ENCODE assay signal across 8 cellular contexts in the genomic region with DNA sequence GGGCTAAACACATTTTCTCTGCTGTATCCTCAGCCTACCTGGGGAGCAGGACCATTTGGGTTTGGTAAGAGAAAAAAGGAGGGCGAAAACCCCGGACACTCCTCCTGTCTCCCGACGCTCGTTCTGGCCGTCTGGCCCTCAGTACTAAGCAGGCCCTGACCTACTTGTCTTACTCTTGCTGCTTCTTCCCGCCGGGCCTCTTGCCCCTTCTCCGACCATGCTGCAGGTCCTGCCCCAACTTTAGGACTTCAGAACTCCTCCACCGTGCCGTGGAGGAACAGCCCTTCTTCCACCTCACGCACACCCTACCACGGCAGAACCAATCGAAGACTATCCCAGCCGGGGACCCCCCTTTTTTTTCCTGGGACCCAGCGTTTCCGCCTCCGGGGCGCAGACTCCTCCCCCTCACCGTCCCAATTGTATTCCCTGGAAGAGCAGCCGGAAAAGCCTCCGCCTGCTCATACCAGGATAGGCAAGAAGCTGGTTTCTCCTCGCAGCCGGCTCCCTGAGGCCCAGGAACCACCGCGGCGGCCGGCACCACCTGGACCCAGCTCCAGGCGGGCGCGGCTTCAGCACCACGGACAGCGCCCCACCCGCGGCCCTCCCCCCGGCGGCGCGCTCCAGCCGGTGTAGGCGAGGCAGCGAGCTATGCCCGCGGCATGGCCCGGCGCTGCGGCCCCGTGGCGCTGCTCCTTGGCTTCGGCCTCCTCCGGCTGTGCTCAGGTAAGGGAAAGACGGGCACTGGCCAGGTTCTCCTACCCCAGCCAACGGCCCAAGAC.
DNase-seq lines count a peak whose midpoint lies in the region; ATAC-seq, FAIRE-seq and TF ChIP-seq lines count a peak whose summit lies in the region.

A gene with protein sequence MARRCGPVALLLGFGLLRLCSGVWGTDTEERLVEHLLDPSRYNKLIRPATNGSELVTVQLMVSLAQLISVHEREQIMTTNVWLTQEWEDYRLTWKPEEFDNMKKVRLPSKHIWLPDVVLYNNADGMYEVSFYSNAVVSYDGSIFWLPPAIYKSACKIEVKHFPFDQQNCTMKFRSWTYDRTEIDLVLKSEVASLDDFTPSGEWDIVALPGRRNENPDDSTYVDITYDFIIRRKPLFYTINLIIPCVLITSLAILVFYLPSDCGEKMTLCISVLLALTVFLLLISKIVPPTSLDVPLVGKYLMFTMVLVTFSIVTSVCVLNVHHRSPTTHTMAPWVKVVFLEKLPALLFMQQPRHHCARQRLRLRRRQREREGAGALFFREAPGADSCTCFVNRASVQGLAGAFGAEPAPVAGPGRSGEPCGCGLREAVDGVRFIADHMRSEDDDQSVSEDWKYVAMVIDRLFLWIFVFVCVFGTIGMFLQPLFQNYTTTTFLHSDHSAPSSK (plus strand): TSS at position 393 of the 779 bp plus-strand sequence. CDS start 267 bp downstream, at position 660.

- in situ Hi-C loops in T47D (cut with HindIII; ENCODE audit: low pct_unique_long_range_greater_than_20kb, low sequenced_read_pairs) = no loop called here

- no peak for FAIRE-seq in GM18507 (lab: Jason Lieb, UNC)

- TF ChIP-seq CTCF in VCaP (conservative IDR thresholded peaks at IDR 0.05) = 0 out of 2 replicates have a peak, but pooled peaks have one; percentile 6

- H3K27ac ChIP-seq in VCaP = peak within 1 kb of the TSS; percentile 92

- DNase-seq in GM18507 (ENCODE audit: extremely low spot score, insufficient read length, low read depth) (peak; percentile 65), NCI-H1930 (lab: John Stamatoyannopoulos, UW) (peak; percentile 55 to 60), T47D (ENCODE audit: low read depth in 1 of 2, low spot score in 1 of 2) (peak; percentile 83 to 93), iris pigment epithelial cell (ENCODE audit: low read depth) (peak; percentile 27)
- DNase-seq in stimulated activated CD4-positive, alpha-beta T cell treated with anti-CD3 and anti-CD28 coated beads, Interleukin-15, amount 100 ng/mL, for 24 hours = peak; percentile 74

- ATAC-seq in HG03175 (IDR thresholded peaks at IDR 0.05; ENCODE audit: unreplicated experiment) = no peak
- no peak for ATAC-seq in GM18909 (IDR thresholded peaks at IDR 0.05; ENCODE audit: poor library complexity, unreplicated experiment)

Comparison
In these comparisons a context has a peak if more than half of its experiments do, and no peak if none do; other contexts are left out.
1. DNase-seq: peak in every context shown above with its lines; median percentile 88 in T47D; 74 in stimulated activated CD4-positive, alpha-beta T cell treated with anti-CD3 and anti-CD28 coated beads, Interleukin-15, amount 100 ng/mL, for 24 hours; 65 in GM18507; 58 in NCI-H1930; 27 in iris pigment epithelial cell.